ENCODE assay signal across 1 cellular context in genomic region chr7:103932389-103932788, GRCh38.
TF ChIP-seq lines count a peak whose summit lies in the region.

No MANE protein-coding gene starts in this region.

TF ChIP-seq in K562, 482 proteins besides CTCF, POLR2A, EP300 and RAD21:
- TF ChIP-seq EWSR1 (IDR thresholded peaks at IDR 0.05; ENCODE audit: borderline replicate concordance, low read depth, partially characterized antibody): no peak
- no peak for TF ChIP-seq MEF2D (tag; conservative IDR thresholded peaks at IDR 0.05; ENCODE audit: low read depth)
- TF ChIP-seq CHAMP1 (IDR thresholded peaks at IDR 0.05): no peak
- no peak for TF ChIP-seq ZNF57 (CRISPR knock-in tag; IDR thresholded peaks at IDR 0.05)
- no peak for TF ChIP-seq YY1 (IDR thresholded peaks at IDR 0.05; ENCODE audit: borderline replicate concordance in 1 of 3, control insufficient read depth in 1 of 3, extremely low read depth in 1 of 3, insufficient read depth in 3 of 3, insufficient read length in 1 of 3, insufficient replicate concordance in 2 of 3, low read depth in 1 of 3, low read length in 2 of 3)
- no peak for TF ChIP-seq ZBTB17 (CRISPR knock-in tag; IDR thresholded peaks at IDR 0.05)
- TF ChIP-seq GABPB2 (CRISPR knock-in tag; conservative IDR thresholded peaks at IDR 0.05): no peak
- TF ChIP-seq HMG20A (CRISPR knock-in tag; conservative IDR thresholded peaks at IDR 0.05): no peak
- TF ChIP-seq, protein P1, sequence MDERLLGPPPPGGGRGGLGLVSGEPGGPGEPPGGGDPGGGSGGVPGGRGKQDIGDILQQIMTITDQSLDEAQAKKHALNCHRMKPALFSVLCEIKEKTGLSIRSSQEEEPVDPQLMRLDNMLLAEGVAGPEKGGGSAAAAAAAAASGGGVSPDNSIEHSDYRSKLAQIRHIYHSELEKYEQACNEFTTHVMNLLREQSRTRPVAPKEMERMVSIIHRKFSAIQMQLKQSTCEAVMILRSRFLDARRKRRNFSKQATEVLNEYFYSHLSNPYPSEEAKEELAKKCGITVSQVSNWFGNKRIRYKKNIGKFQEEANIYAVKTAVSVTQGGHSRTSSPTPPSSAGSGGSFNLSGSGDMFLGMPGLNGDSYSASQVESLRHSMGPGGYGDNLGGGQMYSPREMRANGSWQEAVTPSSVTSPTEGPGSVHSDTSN (CRISPR knock-in tag; IDR thresholded peaks at IDR 0.05; ENCODE audit: low read depth): peak; percentile 35; the same call in 1 of the 2 replicates
- TF ChIP-seq, protein P1 (tag; conservative IDR thresholded peaks at IDR 0.05; ENCODE audit: low read depth): peak; percentile 63; the same call in 1 of the 2 replicates
- TF ChIP-seq CSDE1 (IDR thresholded peaks at IDR 0.05): 0 out of 4 replicates have a peak, but pooled peaks of 1 of the 2 experiments have one; percentile 51
- no peak for TF ChIP-seq XRCC3 (IDR thresholded peaks at IDR 0.05)
- TF ChIP-seq, protein P2, sequence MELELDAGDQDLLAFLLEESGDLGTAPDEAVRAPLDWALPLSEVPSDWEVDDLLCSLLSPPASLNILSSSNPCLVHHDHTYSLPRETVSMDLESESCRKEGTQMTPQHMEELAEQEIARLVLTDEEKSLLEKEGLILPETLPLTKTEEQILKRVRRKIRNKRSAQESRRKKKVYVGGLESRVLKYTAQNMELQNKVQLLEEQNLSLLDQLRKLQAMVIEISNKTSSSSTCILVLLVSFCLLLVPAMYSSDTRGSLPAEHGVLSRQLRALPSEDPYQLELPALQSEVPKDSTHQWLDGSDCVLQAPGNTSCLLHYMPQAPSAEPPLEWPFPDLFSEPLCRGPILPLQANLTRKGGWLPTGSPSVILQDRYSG (tag; conservative IDR thresholded peaks at IDR 0.05; ENCODE audit: low read depth): no peak
- TF ChIP-seq EGR1 (conservative IDR thresholded peaks at IDR 0.05): no peak
- no peak for TF ChIP-seq KAT2B (IDR thresholded peaks at IDR 0.05; ENCODE audit: low read depth, low read length)
- TF ChIP-seq, protein P3, sequence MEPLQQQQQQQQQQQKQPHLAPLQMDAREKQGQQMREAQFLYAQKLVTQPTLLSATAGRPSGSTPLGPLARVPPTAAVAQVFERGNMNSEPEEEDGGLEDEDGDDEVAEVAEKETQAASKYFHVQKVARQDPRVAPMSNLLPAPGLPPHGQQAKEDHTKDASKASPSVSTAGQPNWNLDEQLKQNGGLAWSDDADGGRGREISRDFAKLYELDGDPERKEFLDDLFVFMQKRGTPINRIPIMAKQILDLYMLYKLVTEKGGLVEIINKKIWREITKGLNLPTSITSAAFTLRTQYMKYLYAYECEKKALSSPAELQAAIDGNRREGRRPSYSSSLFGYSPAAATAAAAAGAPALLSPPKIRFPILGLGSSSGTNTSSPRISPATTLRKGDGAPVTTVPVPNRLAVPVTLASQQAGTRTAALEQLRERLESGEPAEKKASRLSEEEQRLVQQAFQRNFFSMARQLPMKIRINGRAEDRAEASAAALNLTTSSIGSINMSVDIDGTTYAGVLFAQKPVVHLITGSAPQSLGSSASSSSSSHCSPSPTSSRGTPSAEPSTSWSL (CRISPR knock-in tag; IDR thresholded peaks at IDR 0.05; ENCODE audit: borderline replicate concordance): no peak
- no peak for TF ChIP-seq BCLAF1 (IDR thresholded peaks at IDR 0.05; ENCODE audit: borderline replicate concordance in 1 of 2, control insufficient read depth in 1 of 2, low read depth in 2 of 2, low read length in 1 of 2)
- no peak for TF ChIP-seq HNRNPUL1 (IDR thresholded peaks at IDR 0.05; ENCODE audit: low read length)
- no peak for TF ChIP-seq SIX5 (IDR thresholded peaks at IDR 0.05; ENCODE audit: borderline replicate concordance in 1 of 2, insufficient read depth in 1 of 2, low read depth in 1 of 2, low read length in 2 of 2)
- TF ChIP-seq RFX7 (CRISPR knock-in tag; IDR thresholded peaks at IDR 0.05): no peak
- no peak for TF ChIP-seq ZNF384 (IDR thresholded peaks at IDR 0.05; ENCODE audit: low read depth, low read length)
- TF ChIP-seq, protein P4, sequence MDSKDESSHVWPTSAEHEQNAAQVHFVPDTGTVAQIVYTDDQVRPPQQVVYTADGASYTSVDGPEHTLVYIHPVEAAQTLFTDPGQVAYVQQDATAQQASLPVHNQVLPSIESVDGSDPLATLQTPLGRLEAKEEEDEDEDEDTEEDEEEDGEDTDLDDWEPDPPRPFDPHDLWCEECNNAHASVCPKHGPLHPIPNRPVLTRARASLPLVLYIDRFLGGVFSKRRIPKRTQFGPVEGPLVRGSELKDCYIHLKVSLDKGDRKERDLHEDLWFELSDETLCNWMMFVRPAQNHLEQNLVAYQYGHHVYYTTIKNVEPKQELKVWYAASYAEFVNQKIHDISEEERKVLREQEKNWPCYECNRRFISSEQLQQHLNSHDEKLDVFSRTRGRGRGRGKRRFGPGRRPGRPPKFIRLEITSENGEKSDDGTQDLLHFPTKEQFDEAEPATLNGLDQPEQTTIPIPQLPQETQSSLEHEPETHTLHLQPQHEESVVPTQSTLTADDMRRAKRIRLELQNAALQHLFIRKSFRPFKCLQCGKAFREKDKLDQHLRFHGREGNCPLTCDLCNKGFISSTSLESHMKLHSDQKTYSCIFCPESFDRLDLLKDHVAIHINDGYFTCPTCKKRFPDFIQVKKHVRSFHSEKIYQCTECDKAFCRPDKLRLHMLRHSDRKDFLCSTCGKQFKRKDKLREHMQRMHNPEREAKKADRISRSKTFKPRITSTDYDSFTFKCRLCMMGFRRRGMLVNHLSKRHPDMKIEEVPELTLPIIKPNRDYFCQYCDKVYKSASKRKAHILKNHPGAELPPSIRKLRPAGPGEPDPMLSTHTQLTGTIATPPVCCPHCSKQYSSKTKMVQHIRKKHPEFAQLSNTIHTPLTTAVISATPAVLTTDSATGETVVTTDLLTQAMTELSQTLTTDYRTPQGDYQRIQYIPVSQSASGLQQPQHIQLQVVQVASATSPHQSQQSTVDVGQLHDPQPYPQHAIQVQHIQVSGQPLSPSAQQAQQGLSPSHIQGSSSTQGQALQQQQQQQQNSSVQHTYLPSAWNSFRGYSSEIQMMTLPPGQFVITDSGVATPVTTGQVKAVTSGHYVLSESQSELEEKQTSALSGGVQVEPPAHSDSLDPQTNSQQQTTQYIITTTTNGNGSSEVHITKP (IDR thresholded peaks at IDR 0.05; ENCODE audit: partially characterized antibody): no peak
- TF ChIP-seq TRIM28 (IDR thresholded peaks at IDR 0.05): no peak
- TF ChIP-seq, protein P5, sequence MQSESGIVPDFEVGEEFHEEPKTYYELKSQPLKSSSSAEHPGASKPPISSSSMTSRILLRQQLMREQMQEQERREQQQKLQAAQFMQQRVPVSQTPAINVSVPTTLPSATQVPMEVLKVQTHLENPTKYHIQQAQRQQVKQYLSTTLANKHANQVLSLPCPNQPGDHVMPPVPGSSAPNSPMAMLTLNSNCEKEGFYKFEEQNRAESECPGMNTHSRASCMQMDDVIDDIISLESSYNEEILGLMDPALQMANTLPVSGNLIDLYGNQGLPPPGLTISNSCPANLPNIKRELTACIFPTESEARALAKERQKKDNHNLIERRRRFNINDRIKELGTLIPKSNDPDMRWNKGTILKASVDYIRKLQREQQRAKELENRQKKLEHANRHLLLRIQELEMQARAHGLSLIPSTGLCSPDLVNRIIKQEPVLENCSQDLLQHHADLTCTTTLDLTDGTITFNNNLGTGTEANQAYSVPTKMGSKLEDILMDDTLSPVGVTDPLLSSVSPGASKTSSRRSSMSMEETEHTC (IDR thresholded peaks at IDR 0.05): no peak
- TF ChIP-seq MTA1 (IDR thresholded peaks at IDR 0.05; ENCODE audit: borderline replicate concordance): no peak
- TF ChIP-seq PKNOX1 (IDR thresholded peaks at IDR 0.05): peak; percentile 96
- no peak for TF ChIP-seq ZC3H4 (CRISPR knock-in tag; IDR thresholded peaks at IDR 0.05; ENCODE audit: borderline replicate concordance)
- TF ChIP-seq HNRNPLL (IDR thresholded peaks at IDR 0.05; ENCODE audit: low read depth, low read length, poor library complexity, severe bottlenecking): no peak
- no peak for TF ChIP-seq ZNF699 (CRISPR knock-in tag; IDR thresholded peaks at IDR 0.05; ENCODE audit: insufficient replicate concordance)
- no peak for TF ChIP-seq CREM (IDR thresholded peaks at IDR 0.05; ENCODE audit: low read depth)
- no peak for TF ChIP-seq MAFG (tag; conservative IDR thresholded peaks at IDR 0.05)
- no peak for TF ChIP-seq RFX5 (IDR thresholded peaks at IDR 0.05; ENCODE audit: low read depth, low read length)
- no peak for TF ChIP-seq ZNF398 (CRISPR knock-in tag; IDR thresholded peaks at IDR 0.05)
- TF ChIP-seq RFX1 (IDR thresholded peaks at IDR 0.05): peak; percentile 95
- TF ChIP-seq SMARCB1 (IDR thresholded peaks at IDR 0.05; ENCODE audit: insufficient read length, low read depth): no peak
TF ChIP-seq in K562: peak in this region for 4.
